Comparison of ENCODE assay signal across 20 cellular contexts in genomic region chr4:9704551-9705332, GRCh38.
A peak's percentile ranks its signal among the peaks of the same experiment; 100 is the strongest.
DNase-seq lines count a peak whose midpoint lies in the region; ATAC-seq, FAIRE-seq and TF ChIP-seq lines count a peak whose summit lies in the region.
"Had no signal": no experiment of that assay in that cellular context is flagged by ENCODE, and none has a peak within 500 bp of the region (broad histone marks: within the 10 kb centered on the region; RNA-seq: fewer than 3 reads in every experiment).

No MANE protein-coding gene starts in this region.

- H3K4me3 ChIP-seq in Karpas-422 (ENCODE audit: low read length): no peak overlapping the region
- H3K4me3 ChIP-seq in small intestine (ENCODE audit: low read depth in 1 of 2, low read length in 2 of 2): no peak overlapping the region
- H3K4me3 ChIP-seq: GM12878 had no signal

- no peaks in the 10 kb centered on the region for H4K20me1 ChIP-seq in Karpas-422 (ENCODE audit: insufficient read depth, low read depth, low read length)

- H3K27ac ChIP-seq in Karpas-422 (ENCODE audit: low read length) (no peak overlapping the region), small intestine (ENCODE audit: low read depth in 1 of 2, low read length in 1 of 2) (no peak overlapping the region)

- H3K36me3 ChIP-seq in Karpas-422 (ENCODE audit: insufficient read depth, low read length): no peaks in the 10 kb centered on the region
- no peaks in the 10 kb centered on the region for H3K36me3 ChIP-seq in small intestine (ENCODE audit: control insufficient read depth in 2 of 2, insufficient read depth in 2 of 2, low read length in 2 of 2)

- FAIRE-seq in small intestine (lab: Jason Lieb, UNC): no peak
- FAIRE-seq: GM12878, GM18507 had no signal

- ATAC-seq in HG02610 (IDR thresholded peaks at IDR 0.05; ENCODE audit: unreplicated experiment): no peak
- ATAC-seq: GM12878 had no signal

- no peak for TF ChIP-seq CTCF in chondrocyte (IDR thresholded peaks at IDR 0.05)
- no peak for TF ChIP-seq CTCF in osteocyte (IDR thresholded peaks at IDR 0.05)

- H3K4me1 Mint-ChIP-seq in chondrocyte (ENCODE audit: low read depth) (no peaks in the 10 kb centered on the region), osteocyte (ENCODE audit: unreplicated experiment) (no peaks in the 10 kb centered on the region)

- no peak overlapping the region for H3K4me2 ChIP-seq in Karpas-422 (ENCODE audit: low read depth, low read length, poor library complexity, severe bottlenecking)

- H3K4me1 ChIP-seq in Karpas-422 (ENCODE audit: low read length) (no peaks in the 10 kb centered on the region), small intestine (ENCODE audit: control insufficient read depth in 2 of 2, insufficient read depth in 1 of 2, low read depth in 1 of 2, low read length in 1 of 2) (no peaks in the 10 kb centered on the region)

- WGBS in small intestine, 3 donors: 33 to 72% (median 39%) methylated on average over 10 to 13 of the region's 13 CpGs

- peaks cover 3% of the 10 kb centered on the region for H3K27me3 Mint-ChIP-seq in chondrocyte (ENCODE audit: low read depth)
- H3K27me3 Mint-ChIP-seq in osteocyte (ENCODE audit: unreplicated experiment): peaks cover 2% of the 10 kb centered on the region

- no peak overlapping the region for H2AFZ ChIP-seq in Karpas-422 (ENCODE audit: low read length)

- DNase-seq in NCI-H748 (lab: John Stamatoyannopoulos, UW; ENCODE audit: unreplicated experiment) (peak; percentile 16), NCI-H748 treated with DMSO at 0.1 percent for 48 hours (lab: John Stamatoyannopoulos, UW) (no peak), Karpas-422 (peak; percentile 68), chondrocyte (ENCODE audit: low spot score) (peak; percentile 61), small intestine (peak; percentile 10), NCI-H524 treated with DMSO at 0.1 percent for 48 hours (lab: John Stamatoyannopoulos, UW) (no peak), osteocyte (ENCODE audit: extremely low spot score, unreplicated experiment) (no peak)
- DNase-seq: C1 segment of cervical spinal cord, DMS153, HCEC 1CT, IMR-90, MV-4-11, NCI-H146, NCI-H2081 treated with DMSO at 0.1 percent for 48 hours, NCI-H226, NCI-H82, RPMI8226 had no signal

- H3K9ac ChIP-seq in Karpas-422 (ENCODE audit: low read length): no peak overlapping the region

- H3K27me3 ChIP-seq in Karpas-422 (ENCODE audit: low read length): no peaks in the 10 kb centered on the region
- H3K27me3 ChIP-seq in small intestine (ENCODE audit: control insufficient read depth in 2 of 2, insufficient read depth in 2 of 2, low read length in 2 of 2): no peaks in the 10 kb centered on the region

- no peak overlapping the region for H3K27ac Mint-ChIP-seq in chondrocyte (ENCODE audit: unreplicated experiment)
- H3K27ac Mint-ChIP-seq in osteocyte (ENCODE audit: unreplicated experiment): no peak overlapping the region

- no peaks in the 10 kb centered on the region for H3K36me3 Mint-ChIP-seq in chondrocyte (ENCODE audit: low read depth)
- H3K36me3 Mint-ChIP-seq in osteocyte (ENCODE audit: unreplicated experiment): no peaks in the 10 kb centered on the region

- H3K9me2 ChIP-seq in Karpas-422 (replicated peaks; ENCODE audit: insufficient read depth, low read length): no peaks in the 10 kb centered on the region

- no peaks in the 10 kb centered on the region for H3K79me2 ChIP-seq in Karpas-422 (ENCODE audit: low read length)

- H3K4me3 Mint-ChIP-seq in chondrocyte (ENCODE audit: unreplicated experiment) (no peak overlapping the region), osteocyte (ENCODE audit: unreplicated experiment) (no peak overlapping the region)

- H3K9me3 ChIP-seq in Karpas-422 (ENCODE audit: low read length): no peaks in the 10 kb centered on the region
- H3K9me3 ChIP-seq in small intestine (ENCODE audit: control insufficient read depth, low read depth): no peaks in the 10 kb centered on the region

- no peaks in the 10 kb centered on the region for H3K9me3 Mint-ChIP-seq in chondrocyte (ENCODE audit: low read depth)
- H3K9me3 Mint-ChIP-seq in osteocyte (ENCODE audit: unreplicated experiment): no peaks in the 10 kb centered on the region

Comparison
In these comparisons a context has a peak if more than half of its experiments do, and no peak if none do; other contexts are left out.
1. DNase-seq: peak in NCI-H748 (single experiment), Karpas-422 (single experiment), chondrocyte (single experiment) and small intestine (single experiment); none in NCI-H748 treated with DMSO at 0.1 percent for 48 hours (single experiment), NCI-H524 treated with DMSO at 0.1 percent for 48 hours (single experiment) and osteocyte (single experiment).